In genomic region chr10:133267829-133268228, GRCh38 we compare ENCODE assay signal across 1 cellular context.
TF ChIP-seq lines count a peak whose summit lies in the region.

No MANE protein-coding gene starts in this region.

TF ChIP-seq in HepG2, 621 proteins besides CTCF, POLR2A, EP300 and RAD21:
- TF ChIP-seq RFX3 (CRISPR knock-in tag; IDR thresholded peaks at IDR 0.05) (no peak), ZNF572 (CRISPR knock-in tag; IDR thresholded peaks at IDR 0.05) (no peak), MXD4 (CRISPR knock-in tag; IDR thresholded peaks at IDR 0.05) (no peak), ZNF3 (CRISPR knock-in tag; IDR thresholded peaks at IDR 0.05) (no peak), ZBTB33 (CRISPR knock-in tag; IDR thresholded peaks at IDR 0.05) (no peak), ZNF883 (CRISPR knock-in tag; IDR thresholded peaks at IDR 0.05; ENCODE audit: not compliant biosample characterization) (no peak), ZNF263 (CRISPR knock-in tag; IDR thresholded peaks at IDR 0.05) (no peak), MBNL3 (CRISPR knock-in tag; conservative IDR thresholded peaks at IDR 0.05) (no peak), BRF2 (CRISPR knock-in tag; IDR thresholded peaks at IDR 0.05) (no peak), USF2 (IDR thresholded peaks at IDR 0.05; ENCODE audit: low read depth, low read length) (no peak), USF2 (CRISPR knock-in tag; IDR thresholded peaks at IDR 0.05; ENCODE audit: borderline replicate concordance) (no peak)
